In the genomic region with DNA sequence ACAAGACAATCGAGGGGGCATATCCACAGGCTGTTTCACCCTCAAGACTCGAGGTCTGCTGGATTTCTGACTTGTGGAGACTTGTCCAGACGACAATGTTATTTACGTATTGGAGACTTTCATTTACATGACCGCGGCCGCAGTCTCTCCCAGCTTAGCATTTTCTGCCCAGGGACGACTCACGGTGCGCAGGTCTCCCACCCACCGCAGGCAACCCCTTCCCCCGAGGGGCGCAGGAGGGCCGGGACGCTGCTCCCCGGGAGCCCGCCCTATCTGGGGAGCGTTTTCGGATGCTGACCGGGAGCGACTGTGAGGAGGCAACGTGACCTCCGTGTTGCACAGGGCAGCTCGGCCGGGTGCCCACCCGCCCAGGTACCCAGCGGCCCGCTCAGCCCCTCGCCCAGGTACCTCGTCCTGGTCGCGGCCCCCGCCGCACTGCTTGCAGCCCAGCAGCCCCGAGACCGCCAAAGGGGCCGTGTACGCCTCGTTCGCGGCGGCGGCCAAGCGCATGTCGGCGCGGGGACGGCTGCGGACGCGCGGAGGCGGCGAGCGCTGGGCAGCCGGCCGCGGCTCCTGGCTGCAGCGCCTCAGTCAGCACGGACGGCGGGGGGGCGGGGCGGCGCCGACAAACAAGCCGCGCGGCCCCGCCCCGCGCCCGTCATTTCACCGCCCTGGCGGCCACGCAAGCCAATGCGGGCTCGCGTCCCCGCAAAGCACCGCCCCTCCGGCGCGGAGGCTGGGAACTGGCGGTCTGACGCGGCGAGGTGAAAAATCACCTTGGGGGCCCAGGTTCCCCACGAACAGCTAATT, we compare ENCODE assay signal across 8 cellular contexts.
DNase-seq lines count a peak whose midpoint lies in the region; ATAC-seq and TF ChIP-seq lines count a peak whose summit lies in the region.

No MANE protein-coding gene starts in this region.

- peak; percentile 73 for DNase-seq in NCI-H345 treated with DMSO at 0.1 percent for 48 hours (lab: John Stamatoyannopoulos, UW; ENCODE audit: unreplicated experiment)
- peak; percentile 85 for DNase-seq in activated CD4-positive, alpha-beta T cell treated with anti-CD3 and anti-CD28 coated beads for 1 hour
- DNase-seq in cerebellar nuclear complex (lab: John Stamatoyannopoulos, UW), result peak; percentile 10 to 67
- peak; percentile 61 for DNase-seq in kidney epithelial cell (ENCODE audit: low read depth)
- peak; percentile 84 to 90 for DNase-seq in stimulated activated CD4-positive, alpha-beta T cell treated with anti-CD3 and anti-CD28 coated beads, Interleukin-15, amount 100 ng/mL, for 1 hour (ENCODE audit: low read depth in 1 of 2, low spot score in 1 of 2)

- no peak for TF ChIP-seq CTCF in kidney epithelial cell (IDR thresholded peaks at IDR 0.05; ENCODE audit: insufficient read depth, low read length, poor library complexity, severe bottlenecking)

- H3K27me3 ChIP-seq in ACC112 (ENCODE audit: insufficient read depth, low read length) (no peaks in the 10 kb centered on the region), kidney epithelial cell (ENCODE audit: control insufficient read depth, insufficient read depth, low read length) (no peaks in the 10 kb centered on the region)

- peaks cover 10% of the 10 kb centered on the region for H3K79me2 ChIP-seq in ACC112 (ENCODE audit: control insufficient read depth, insufficient read depth, low read length, unreplicated experiment)

- peaks cover 12% of the 10 kb centered on the region for H3K4me1 ChIP-seq in ACC112 (ENCODE audit: control insufficient read depth, insufficient read depth, low read length, unreplicated experiment)

- peak overlapping the region; percentile 95 for H3K4me3 ChIP-seq in ACC112 (ENCODE audit: low read depth, low read length)
- peak overlapping the region; percentile 97 for H3K4me3 ChIP-seq in kidney epithelial cell (ENCODE audit: low read depth, low read length)

- ATAC-seq in GM18867 (IDR thresholded peaks at IDR 0.05; ENCODE audit: unreplicated experiment) (peak; percentile 95), HG03159 (IDR thresholded peaks at IDR 0.05; ENCODE audit: unreplicated experiment) (peak; percentile 89)

- H2AFZ ChIP-seq in ACC112 (ENCODE audit: low read length, unreplicated experiment), result peak overlapping the region; percentile 94

- peak overlapping the region; percentile 43 for H3K27ac ChIP-seq in ACC112 (ENCODE audit: low read depth, low read length)

- H3K36me3 ChIP-seq in ACC112 (ENCODE audit: insufficient read depth, low read length) (no peaks in the 10 kb centered on the region), kidney epithelial cell (ENCODE audit: control insufficient read depth, insufficient read depth, low read length) (no peaks in the 10 kb centered on the region)

Comparison
In these comparisons a context has a peak if more than half of its experiments do, and no peak if none do; other contexts are left out.
1. Peak in every context shown above with its lines: DNase-seq, ATAC-seq, H3K4me3 ChIP-seq and H3K27ac ChIP-seq.